1 cellular context compared by ENCODE assay signal in the genomic region with DNA sequence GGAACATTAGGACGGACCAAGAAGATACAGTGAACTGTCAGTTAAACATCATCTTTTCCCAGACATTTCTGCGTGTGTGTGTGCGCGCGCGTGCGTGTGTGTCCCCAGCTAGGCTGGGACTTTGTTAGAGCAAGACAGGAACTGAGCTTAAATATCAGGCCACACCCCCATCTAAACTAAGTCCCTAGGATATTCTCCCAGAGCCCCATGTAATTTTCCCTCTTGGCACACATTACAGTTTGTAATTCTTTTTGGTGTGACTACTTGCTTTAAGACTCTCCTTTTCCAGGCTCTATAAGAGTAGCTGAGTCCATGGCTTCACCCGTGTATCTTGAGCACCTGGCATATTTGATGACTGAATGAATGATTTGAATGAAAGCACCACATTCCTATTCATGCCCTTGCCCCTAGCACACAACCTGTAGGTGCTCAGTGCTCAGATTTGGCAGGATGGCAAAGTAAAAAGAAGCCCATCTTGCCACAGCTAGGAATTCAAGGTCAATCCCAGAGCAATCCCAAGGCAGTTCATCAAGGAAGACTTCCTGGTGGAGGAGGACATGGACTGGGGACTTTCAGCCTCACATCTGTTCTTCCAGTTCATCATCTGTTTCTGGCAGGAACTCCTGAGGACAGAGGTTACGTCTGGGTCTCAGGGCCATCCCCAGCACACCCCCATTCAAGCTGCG.
A peak's percentile ranks its signal among the peaks of the same experiment; 100 is the strongest.
TF ChIP-seq lines count a peak whose summit lies in the region.

No MANE protein-coding gene starts in this region.

TF ChIP-seq in K562, 482 proteins besides CTCF, POLR2A, EP300 and RAD21 (continued from another document and continues in another):
- TF ChIP-seq MECOM (CRISPR knock-in tag; IDR thresholded peaks at IDR 0.05) (peak; percentile 39; the same call in 1 of the 2 replicates), BMI1 (IDR thresholded peaks at IDR 0.05; ENCODE audit: low read length) (no peak), E2F3 (CRISPR knock-in tag; IDR thresholded peaks at IDR 0.05) (no peak), SIN3A (IDR thresholded peaks at IDR 0.05; ENCODE audit: borderline replicate concordance in 2 of 2, control insufficient read depth in 1 of 2, low read depth in 2 of 2, low read length in 2 of 2) (peak in 1 of 2 experiments; percentile 83; a peak in 1 of 4 replicates), NFIC (IDR thresholded peaks at IDR 0.05) (peak; percentile 64), TEAD2 (tag; IDR thresholded peaks at IDR 0.05) (0 out of 2 replicates have a peak, but pooled peaks have one; percentile 8), RCOR1 (IDR thresholded peaks at IDR 0.05; ENCODE audit: borderline replicate concordance in 1 of 2, low read depth in 2 of 2, low read length in 2 of 2) (peak in 1 of 2 experiments; percentile 91; a peak in 1 of 4 replicates), SPI1 (IDR thresholded peaks at IDR 0.05; ENCODE audit: borderline replicate concordance, low read depth, low read length) (0 out of 2 replicates have a peak, but pooled peaks have one; percentile 47), ZFP36 (IDR thresholded peaks at IDR 0.05; ENCODE audit: low read depth, low read length, partially characterized antibody) (peak; percentile 100), HDGF (IDR thresholded peaks at IDR 0.05) (peak; percentile 84), HEY1 (CRISPR knock-in tag; IDR thresholded peaks at IDR 0.05; ENCODE audit: borderline replicate concordance) (no peak), PHF20 (IDR thresholded peaks at IDR 0.05; ENCODE audit: partially characterized antibody) (peak; percentile 59), ZBED1 (IDR thresholded peaks at IDR 0.05) (no peak), DNMT1 (IDR thresholded peaks at IDR 0.05) (no peak), RFX5 (IDR thresholded peaks at IDR 0.05; ENCODE audit: low read depth, low read length) (peak; percentile 91), KDM5B (IDR thresholded peaks at IDR 0.05; ENCODE audit: insufficient replicate concordance, low read depth, low read length) (no peak), SAP30 (IDR thresholded peaks at IDR 0.05; ENCODE audit: borderline replicate concordance, insufficient read depth, low read depth, low read length, poor library complexity, severe bottlenecking) (no peak), ZNF431 (CRISPR knock-in tag; IDR thresholded peaks at IDR 0.05) (0 out of 2 replicates have a peak, but pooled peaks have one; percentile 3), FOXP1 (CRISPR knock-in tag; IDR thresholded peaks at IDR 0.05) (0 out of 2 replicates have a peak, but pooled peaks have one; percentile 41), ZNF24 (IDR thresholded peaks at IDR 0.05) (peak; percentile 96), IRF2 (CRISPR knock-in tag; IDR thresholded peaks at IDR 0.05) (no peak), ETV5 (CRISPR knock-in tag; IDR thresholded peaks at IDR 0.05; ENCODE audit: low read depth) (peak; percentile 84; the same call in 1 of the 2 replicates), CBFA2T2 (conservative IDR thresholded peaks at IDR 0.05) (peak; percentile 84), BRD4 (IDR thresholded peaks at IDR 0.05) (peak; percentile 90)
- TF ChIP-seq, protein P1, sequence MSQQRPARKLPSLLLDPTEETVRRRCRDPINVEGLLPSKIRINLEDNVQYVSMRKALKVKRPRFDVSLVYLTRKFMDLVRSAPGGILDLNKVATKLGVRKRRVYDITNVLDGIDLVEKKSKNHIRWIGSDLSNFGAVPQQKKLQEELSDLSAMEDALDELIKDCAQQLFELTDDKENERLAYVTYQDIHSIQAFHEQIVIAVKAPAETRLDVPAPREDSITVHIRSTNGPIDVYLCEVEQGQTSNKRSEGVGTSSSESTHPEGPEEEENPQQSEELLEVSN (IDR thresholded peaks at IDR 0.05; ENCODE audit: borderline replicate concordance in 1 of 2, extremely low read depth in 1 of 2, insufficient read depth in 1 of 2, insufficient read length in 1 of 2, low read depth in 1 of 2, low read length in 1 of 2, poor library complexity in 1 of 2, severe bottlenecking in 1 of 2) = no peak
- TF ChIP-seq, protein P2, sequence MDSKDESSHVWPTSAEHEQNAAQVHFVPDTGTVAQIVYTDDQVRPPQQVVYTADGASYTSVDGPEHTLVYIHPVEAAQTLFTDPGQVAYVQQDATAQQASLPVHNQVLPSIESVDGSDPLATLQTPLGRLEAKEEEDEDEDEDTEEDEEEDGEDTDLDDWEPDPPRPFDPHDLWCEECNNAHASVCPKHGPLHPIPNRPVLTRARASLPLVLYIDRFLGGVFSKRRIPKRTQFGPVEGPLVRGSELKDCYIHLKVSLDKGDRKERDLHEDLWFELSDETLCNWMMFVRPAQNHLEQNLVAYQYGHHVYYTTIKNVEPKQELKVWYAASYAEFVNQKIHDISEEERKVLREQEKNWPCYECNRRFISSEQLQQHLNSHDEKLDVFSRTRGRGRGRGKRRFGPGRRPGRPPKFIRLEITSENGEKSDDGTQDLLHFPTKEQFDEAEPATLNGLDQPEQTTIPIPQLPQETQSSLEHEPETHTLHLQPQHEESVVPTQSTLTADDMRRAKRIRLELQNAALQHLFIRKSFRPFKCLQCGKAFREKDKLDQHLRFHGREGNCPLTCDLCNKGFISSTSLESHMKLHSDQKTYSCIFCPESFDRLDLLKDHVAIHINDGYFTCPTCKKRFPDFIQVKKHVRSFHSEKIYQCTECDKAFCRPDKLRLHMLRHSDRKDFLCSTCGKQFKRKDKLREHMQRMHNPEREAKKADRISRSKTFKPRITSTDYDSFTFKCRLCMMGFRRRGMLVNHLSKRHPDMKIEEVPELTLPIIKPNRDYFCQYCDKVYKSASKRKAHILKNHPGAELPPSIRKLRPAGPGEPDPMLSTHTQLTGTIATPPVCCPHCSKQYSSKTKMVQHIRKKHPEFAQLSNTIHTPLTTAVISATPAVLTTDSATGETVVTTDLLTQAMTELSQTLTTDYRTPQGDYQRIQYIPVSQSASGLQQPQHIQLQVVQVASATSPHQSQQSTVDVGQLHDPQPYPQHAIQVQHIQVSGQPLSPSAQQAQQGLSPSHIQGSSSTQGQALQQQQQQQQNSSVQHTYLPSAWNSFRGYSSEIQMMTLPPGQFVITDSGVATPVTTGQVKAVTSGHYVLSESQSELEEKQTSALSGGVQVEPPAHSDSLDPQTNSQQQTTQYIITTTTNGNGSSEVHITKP (IDR thresholded peaks at IDR 0.05; ENCODE audit: partially characterized antibody) = peak; percentile 97
- TF ChIP-seq, protein P3, sequence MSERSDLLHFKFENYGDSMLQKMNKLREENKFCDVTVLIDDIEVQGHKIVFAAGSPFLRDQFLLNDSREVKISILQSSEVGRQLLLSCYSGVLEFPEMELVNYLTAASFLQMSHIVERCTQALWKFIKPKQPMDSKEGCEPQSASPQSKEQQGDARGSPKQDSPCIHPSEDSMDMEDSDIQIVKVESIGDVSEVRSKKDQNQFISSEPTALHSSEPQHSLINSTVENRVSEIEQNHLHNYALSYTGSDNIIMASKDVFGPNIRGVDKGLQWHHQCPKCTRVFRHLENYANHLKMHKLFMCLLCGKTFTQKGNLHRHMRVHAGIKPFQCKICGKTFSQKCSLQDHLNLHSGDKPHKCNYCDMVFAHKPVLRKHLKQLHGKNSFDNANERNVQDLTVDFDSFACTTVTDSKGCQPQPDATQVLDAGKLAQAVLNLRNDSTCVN (CRISPR knock-in tag; IDR thresholded peaks at IDR 0.05) = peak; percentile 19; the same call in 1 of the 2 replicates
- TF ChIP-seq, protein P4, sequence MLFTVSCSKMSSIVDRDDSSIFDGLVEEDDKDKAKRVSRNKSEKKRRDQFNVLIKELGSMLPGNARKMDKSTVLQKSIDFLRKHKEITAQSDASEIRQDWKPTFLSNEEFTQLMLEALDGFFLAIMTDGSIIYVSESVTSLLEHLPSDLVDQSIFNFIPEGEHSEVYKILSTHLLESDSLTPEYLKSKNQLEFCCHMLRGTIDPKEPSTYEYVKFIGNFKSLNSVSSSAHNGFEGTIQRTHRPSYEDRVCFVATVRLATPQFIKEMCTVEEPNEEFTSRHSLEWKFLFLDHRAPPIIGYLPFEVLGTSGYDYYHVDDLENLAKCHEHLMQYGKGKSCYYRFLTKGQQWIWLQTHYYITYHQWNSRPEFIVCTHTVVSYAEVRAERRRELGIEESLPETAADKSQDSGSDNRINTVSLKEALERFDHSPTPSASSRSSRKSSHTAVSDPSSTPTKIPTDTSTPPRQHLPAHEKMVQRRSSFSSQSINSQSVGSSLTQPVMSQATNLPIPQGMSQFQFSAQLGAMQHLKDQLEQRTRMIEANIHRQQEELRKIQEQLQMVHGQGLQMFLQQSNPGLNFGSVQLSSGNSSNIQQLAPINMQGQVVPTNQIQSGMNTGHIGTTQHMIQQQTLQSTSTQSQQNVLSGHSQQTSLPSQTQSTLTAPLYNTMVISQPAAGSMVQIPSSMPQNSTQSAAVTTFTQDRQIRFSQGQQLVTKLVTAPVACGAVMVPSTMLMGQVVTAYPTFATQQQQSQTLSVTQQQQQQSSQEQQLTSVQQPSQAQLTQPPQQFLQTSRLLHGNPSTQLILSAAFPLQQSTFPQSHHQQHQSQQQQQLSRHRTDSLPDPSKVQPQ (CRISPR knock-in tag; IDR thresholded peaks at IDR 0.05; ENCODE audit: borderline replicate concordance) = no peak
- TF ChIP-seq, protein P5, sequence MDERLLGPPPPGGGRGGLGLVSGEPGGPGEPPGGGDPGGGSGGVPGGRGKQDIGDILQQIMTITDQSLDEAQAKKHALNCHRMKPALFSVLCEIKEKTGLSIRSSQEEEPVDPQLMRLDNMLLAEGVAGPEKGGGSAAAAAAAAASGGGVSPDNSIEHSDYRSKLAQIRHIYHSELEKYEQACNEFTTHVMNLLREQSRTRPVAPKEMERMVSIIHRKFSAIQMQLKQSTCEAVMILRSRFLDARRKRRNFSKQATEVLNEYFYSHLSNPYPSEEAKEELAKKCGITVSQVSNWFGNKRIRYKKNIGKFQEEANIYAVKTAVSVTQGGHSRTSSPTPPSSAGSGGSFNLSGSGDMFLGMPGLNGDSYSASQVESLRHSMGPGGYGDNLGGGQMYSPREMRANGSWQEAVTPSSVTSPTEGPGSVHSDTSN (CRISPR knock-in tag; IDR thresholded peaks at IDR 0.05; ENCODE audit: low read depth) = no peak
- TF ChIP-seq, protein P5 (tag; conservative IDR thresholded peaks at IDR 0.05; ENCODE audit: low read depth) = peak; percentile 77
- TF ChIP-seq, protein P6, sequence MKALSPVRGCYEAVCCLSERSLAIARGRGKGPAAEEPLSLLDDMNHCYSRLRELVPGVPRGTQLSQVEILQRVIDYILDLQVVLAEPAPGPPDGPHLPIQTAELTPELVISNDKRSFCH (CRISPR knock-in tag; IDR thresholded peaks at IDR 0.05) = 0 out of 2 replicates have a peak, but pooled peaks have one; percentile 2
- TF ChIP-seq, protein P6 (tag; IDR thresholded peaks at IDR 0.05) = no peak
- TF ChIP-seq, protein P7, sequence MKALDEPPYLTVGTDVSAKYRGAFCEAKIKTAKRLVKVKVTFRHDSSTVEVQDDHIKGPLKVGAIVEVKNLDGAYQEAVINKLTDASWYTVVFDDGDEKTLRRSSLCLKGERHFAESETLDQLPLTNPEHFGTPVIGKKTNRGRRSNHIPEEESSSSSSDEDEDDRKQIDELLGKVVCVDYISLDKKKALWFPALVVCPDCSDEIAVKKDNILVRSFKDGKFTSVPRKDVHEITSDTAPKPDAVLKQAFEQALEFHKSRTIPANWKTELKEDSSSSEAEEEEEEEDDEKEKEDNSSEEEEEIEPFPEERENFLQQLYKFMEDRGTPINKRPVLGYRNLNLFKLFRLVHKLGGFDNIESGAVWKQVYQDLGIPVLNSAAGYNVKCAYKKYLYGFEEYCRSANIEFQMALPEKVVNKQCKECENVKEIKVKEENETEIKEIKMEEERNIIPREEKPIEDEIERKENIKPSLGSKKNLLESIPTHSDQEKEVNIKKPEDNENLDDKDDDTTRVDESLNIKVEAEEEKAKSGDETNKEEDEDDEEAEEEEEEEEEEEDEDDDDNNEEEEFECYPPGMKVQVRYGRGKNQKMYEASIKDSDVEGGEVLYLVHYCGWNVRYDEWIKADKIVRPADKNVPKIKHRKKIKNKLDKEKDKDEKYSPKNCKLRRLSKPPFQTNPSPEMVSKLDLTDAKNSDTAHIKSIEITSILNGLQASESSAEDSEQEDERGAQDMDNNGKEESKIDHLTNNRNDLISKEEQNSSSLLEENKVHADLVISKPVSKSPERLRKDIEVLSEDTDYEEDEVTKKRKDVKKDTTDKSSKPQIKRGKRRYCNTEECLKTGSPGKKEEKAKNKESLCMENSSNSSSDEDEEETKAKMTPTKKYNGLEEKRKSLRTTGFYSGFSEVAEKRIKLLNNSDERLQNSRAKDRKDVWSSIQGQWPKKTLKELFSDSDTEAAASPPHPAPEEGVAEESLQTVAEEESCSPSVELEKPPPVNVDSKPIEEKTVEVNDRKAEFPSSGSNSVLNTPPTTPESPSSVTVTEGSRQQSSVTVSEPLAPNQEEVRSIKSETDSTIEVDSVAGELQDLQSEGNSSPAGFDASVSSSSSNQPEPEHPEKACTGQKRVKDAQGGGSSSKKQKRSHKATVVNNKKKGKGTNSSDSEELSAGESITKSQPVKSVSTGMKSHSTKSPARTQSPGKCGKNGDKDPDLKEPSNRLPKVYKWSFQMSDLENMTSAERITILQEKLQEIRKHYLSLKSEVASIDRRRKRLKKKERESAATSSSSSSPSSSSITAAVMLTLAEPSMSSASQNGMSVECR (CRISPR knock-in tag; IDR thresholded peaks at IDR 0.05) = peak; percentile 55; the same call in 1 of the 2 replicates
- TF ChIP-seq, protein P8, sequence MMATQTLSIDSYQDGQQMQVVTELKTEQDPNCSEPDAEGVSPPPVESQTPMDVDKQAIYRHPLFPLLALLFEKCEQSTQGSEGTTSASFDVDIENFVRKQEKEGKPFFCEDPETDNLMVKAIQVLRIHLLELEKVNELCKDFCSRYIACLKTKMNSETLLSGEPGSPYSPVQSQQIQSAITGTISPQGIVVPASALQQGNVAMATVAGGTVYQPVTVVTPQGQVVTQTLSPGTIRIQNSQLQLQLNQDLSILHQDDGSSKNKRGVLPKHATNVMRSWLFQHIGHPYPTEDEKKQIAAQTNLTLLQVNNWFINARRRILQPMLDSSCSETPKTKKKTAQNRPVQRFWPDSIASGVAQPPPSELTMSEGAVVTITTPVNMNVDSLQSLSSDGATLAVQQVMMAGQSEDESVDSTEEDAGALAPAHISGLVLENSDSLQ (IDR thresholded peaks at IDR 0.05) = peak; percentile 81; the same call in 1 of the 2 replicates
- TF ChIP-seq, protein P9, sequence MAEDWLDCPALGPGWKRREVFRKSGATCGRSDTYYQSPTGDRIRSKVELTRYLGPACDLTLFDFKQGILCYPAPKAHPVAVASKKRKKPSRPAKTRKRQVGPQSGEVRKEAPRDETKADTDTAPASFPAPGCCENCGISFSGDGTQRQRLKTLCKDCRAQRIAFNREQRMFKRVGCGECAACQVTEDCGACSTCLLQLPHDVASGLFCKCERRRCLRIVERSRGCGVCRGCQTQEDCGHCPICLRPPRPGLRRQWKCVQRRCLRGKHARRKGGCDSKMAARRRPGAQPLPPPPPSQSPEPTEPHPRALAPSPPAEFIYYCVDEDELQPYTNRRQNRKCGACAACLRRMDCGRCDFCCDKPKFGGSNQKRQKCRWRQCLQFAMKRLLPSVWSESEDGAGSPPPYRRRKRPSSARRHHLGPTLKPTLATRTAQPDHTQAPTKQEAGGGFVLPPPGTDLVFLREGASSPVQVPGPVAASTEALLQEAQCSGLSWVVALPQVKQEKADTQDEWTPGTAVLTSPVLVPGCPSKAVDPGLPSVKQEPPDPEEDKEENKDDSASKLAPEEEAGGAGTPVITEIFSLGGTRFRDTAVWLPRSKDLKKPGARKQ (CRISPR knock-in tag; IDR thresholded peaks at IDR 0.05) = 0 out of 2 replicates have a peak, but pooled peaks have one; percentile 30
